ENCODE assay signal across 11 cellular contexts in the genomic region with DNA sequence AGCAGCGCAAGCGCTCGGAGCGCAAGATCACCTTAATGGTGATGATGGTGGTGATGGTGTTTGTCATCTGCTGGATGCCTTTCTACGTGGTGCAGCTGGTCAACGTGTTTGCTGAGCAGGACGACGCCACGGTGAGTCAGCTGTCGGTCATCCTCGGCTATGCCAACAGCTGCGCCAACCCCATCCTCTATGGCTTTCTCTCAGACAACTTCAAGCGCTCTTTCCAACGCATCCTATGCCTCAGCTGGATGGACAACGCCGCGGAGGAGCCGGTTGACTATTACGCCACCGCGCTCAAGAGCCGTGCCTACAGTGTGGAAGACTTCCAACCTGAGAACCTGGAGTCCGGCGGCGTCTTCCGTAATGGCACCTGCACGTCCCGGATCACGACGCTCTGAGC. TPM values are rescaled to one million over a fixed set of nuclear protein-coding genes. Genes with fewer than 3 reads are reported as not detected.
DNase-seq lines count a peak whose midpoint lies in the region; ATAC-seq and TF ChIP-seq lines count a peak whose summit lies in the region.
"Had no signal": no experiment of that assay in that cellular context is flagged by ENCODE, and none has a peak within 500 bp of the region (broad histone marks: within the 10 kb centered on the region; RNA-seq: fewer than 3 reads in every experiment).

No MANE protein-coding gene starts in this region.

- no peak for TF ChIP-seq CTCF in WI38 (IDR thresholded peaks at IDR 0.05; ENCODE audit: low read depth, low read length)
- no peak for TF ChIP-seq CTCF in GM20000 (IDR thresholded peaks at IDR 0.05; ENCODE audit: extremely low read depth, missing control alignments)

- H3K4me3 ChIP-seq in WI38 (ENCODE audit: low read depth, low read length) = peak overlapping the region; percentile 65
- peak overlapping the region; percentile 52 for H3K4me3 ChIP-seq in skeletal muscle cell (ENCODE audit: low read depth, low read length)
- H3K4me3 ChIP-seq: GM12878 had no signal

- DNase-seq in EL (peak; percentile 93), left ventricle myocardium superior (peak; percentile 24), skeletal muscle cell (ENCODE audit: low read depth) (peak; percentile 39), GM20000 (ENCODE audit: low spot score) (no peak), NCI-H1694 (lab: John Stamatoyannopoulos, UW) (no peak), sciatic nerve (ENCODE audit: low spot score) (no peak)
- no peak for DNase-seq in activated CD4-positive, alpha-beta T cell treated with anti-CD3 and anti-CD28 coated beads for 1 hour
- DNase-seq: NCI-H774 had no signal

- intact Hi-C loops in left ventricle myocardium superior (cut with micrococcal nuclease) = no loop called here
- intact Hi-C loops in sciatic nerve (cut with DNase I) = no loop called here

- ATAC-seq in left ventricle myocardium superior (no peak), sciatic nerve (no peak)
- ATAC-seq: GM12878, left colon had no signal

RNA-seq across cellular contexts. Expression of gene SSTR1, which starts 2.5 kb away (rescaled TPM):
- total RNA-seq in left ventricle myocardium superior (0.37 TPM), sciatic nerve (4.1 TPM)
- total RNA-seq: GM12878 had no signal

RNA-seq across cellular contexts. Expression of gene CLEC14A, which starts 45.7 kb away (rescaled TPM):
- total RNA-seq in left ventricle myocardium superior = 33.1 TPM
- 47.3 TPM for total RNA-seq in sciatic nerve
- total RNA-seq: GM12878 had no signal

Comparison
In these comparisons a context has a peak if more than half of its experiments do, and no peak if none do; other contexts are left out.
1. DNase-seq: peak in EL (single experiment), left ventricle myocardium superior (single experiment) and skeletal muscle cell (single experiment); none in GM20000 (single experiment), activated CD4-positive, alpha-beta T cell treated with anti-CD3 and anti-CD28 coated beads for 1 hour (single experiment), NCI-H1694 (single experiment) and sciatic nerve (single experiment).